In the genomic region with DNA sequence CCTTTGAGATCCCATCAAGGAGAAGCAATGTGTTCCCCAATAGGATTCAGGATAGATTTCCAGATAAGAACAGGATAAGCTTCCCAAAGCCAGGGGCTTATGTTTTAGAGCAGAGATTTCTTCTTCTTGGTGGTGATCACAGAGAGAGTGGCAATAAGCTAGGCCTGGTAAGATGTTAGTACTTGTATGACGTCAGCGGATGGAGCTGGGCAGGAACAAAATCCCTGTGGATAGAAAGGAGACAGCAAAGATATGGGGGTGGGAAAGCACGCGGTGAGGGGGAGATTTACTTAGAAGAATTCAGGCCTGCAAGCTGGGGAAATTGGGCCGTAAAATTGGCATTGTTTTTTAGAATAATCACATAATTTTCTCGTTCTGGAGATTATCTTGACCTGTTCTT, we compare ENCODE assay signal across 24 cellular contexts.
"Had no signal": no experiment of that assay in that cellular context is flagged by ENCODE, and none has a peak within 500 bp of the region (broad histone marks: within the 10 kb centered on the region; RNA-seq: fewer than 3 reads in every experiment).

No MANE protein-coding gene starts in this region.

- H3K79me2 ChIP-seq: hepatocyte had no signal

- H3K9me3 ChIP-seq: left ventricle myocardium inferior, ovary, sigmoid colon, spleen, suprapubic skin, thoracic aorta, tibial artery, upper lobe of right lung had no signal

- H3K4me1 Mint-ChIP-seq: naive B cell; natural killer cell; stimulated activated effector memory CD8-positive, alpha-beta T cell treated with anti-CD3 and anti-CD28 coated beads, Interleukin-12 subunit alpha, Interleukin-12 subunit beta, amount 100 ng/mL, for 72 hours had no signal

- H3K4me3 ChIP-seq: hepatocyte, left ventricle myocardium inferior, lung, ovary, sigmoid colon, spleen, suprapubic skin, thoracic aorta, tibial artery, upper lobe of right lung had no signal

- H3K4me1 ChIP-seq: left ventricle myocardium inferior, sigmoid colon, spleen, suprapubic skin, upper lobe of right lung had no signal

- H3K4me3 Mint-ChIP-seq: mesothelial cell of epicardium; naive B cell; natural killer cell; stimulated activated effector memory CD8-positive, alpha-beta T cell treated with anti-CD3 and anti-CD28 coated beads, Interleukin-12 subunit alpha, Interleukin-12 subunit beta, amount 100 ng/mL, for 72 hours; stimulated activated naive CD8-positive, alpha-beta T cell treated with anti-CD3 and anti-CD28 coated beads, Interleukin-15, Interleukin-2, amounts not matched to agents 100 ng/mL and 50 ng/mL, for 24 hours had no signal

- H3K27ac ChIP-seq: hepatocyte, left ventricle myocardium inferior, ovary, sigmoid colon, spleen, suprapubic skin, thoracic aorta, tibial artery, upper lobe of right lung had no signal

- H2AFZ ChIP-seq: hepatocyte had no signal

- H3K4me2 ChIP-seq: hepatocyte had no signal

- H3K36me3 ChIP-seq: left ventricle myocardium inferior, ovary, sigmoid colon, spleen, suprapubic skin, thoracic aorta, tibial artery, upper lobe of right lung had no signal

- DNase-seq: islet precursor cell; left ventricle myocardium inferior; mesendoderm; naive B cell; natural killer cell; ovary; right cardiac atrium; sigmoid colon; small intestine; spleen; stimulated activated CD4-positive, alpha-beta T cell treated with anti-CD3 and anti-CD28 coated beads, Interleukin-4, amount 100 ng/mL, for 24 hours; stimulated activated naive CD4-positive, alpha-beta T cell; tibial artery; trophoblast cell; upper lobe of right lung had no signal

- H3K9me3 Mint-ChIP-seq: mesothelial cell of epicardium; natural killer cell; stimulated activated effector memory CD8-positive, alpha-beta T cell treated with anti-CD3 and anti-CD28 coated beads, Interleukin-12 subunit alpha, Interleukin-12 subunit beta, amount 100 ng/mL, for 72 hours; stimulated activated naive CD8-positive, alpha-beta T cell treated with anti-CD3 and anti-CD28 coated beads, Interleukin-15, Interleukin-2, amounts not matched to agents 100 ng/mL and 50 ng/mL, for 24 hours had no signal

- FAIRE-seq: small intestine, urothelium cell line had no signal

- ATAC-seq: natural killer cell; right cardiac atrium; stimulated activated effector memory CD8-positive, alpha-beta T cell treated with anti-CD3 and anti-CD28 coated beads, Interleukin-12 subunit alpha, Interleukin-12 subunit beta, amount 100 ng/mL, for 72 hours; upper lobe of right lung had no signal

- H3K36me3 Mint-ChIP-seq: mesothelial cell of epicardium; naive B cell; natural killer cell; stimulated activated effector memory CD8-positive, alpha-beta T cell treated with anti-CD3 and anti-CD28 coated beads, Interleukin-12 subunit alpha, Interleukin-12 subunit beta, amount 100 ng/mL, for 72 hours had no signal

- H3K27ac Mint-ChIP-seq: mesothelial cell of epicardium; naive B cell; natural killer cell; progenitor cell of endocrine pancreas; stimulated activated naive CD8-positive, alpha-beta T cell treated with anti-CD3 and anti-CD28 coated beads, Interleukin-15, Interleukin-2, amounts not matched to agents 100 ng/mL and 50 ng/mL, for 24 hours had no signal

- H3K27me3 Mint-ChIP-seq: progenitor cell of endocrine pancreas had no signal

- H3K27me3 ChIP-seq: hepatocyte, ovary, sigmoid colon, suprapubic skin, tibial artery, upper lobe of right lung had no signal
